In the genomic region with DNA sequence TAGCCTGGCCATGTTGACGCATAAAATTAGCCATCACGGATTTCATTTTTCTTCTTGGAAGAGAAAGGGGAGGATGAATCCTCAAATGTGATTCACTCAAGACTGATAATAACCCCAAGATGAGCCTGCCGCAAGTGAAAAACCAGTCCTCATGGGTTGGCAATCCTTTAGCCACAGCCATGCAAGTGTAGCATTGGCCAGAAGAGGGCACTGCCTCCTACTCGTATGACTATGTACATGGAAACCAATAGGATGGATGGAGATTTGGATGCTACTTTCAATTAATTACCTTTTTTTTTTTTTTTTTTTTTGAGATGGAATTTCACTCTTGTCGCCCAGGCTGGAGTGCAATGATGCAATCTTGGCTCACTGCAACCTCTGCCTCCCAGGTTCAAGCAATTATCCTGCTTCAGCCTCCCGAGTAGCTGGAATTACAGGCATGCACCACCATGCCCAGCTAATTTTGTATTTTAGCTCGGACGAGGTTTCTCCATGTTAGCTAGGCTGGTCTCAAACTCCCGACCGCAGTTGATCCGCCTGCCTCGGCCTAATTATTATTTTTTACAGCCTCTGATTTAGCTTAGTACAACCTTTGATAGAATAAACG, we compare ENCODE assay signal across 8 cellular contexts. TPM values are rescaled to one million over a fixed set of nuclear protein-coding genes. Genes with fewer than 3 reads are reported as not detected.
DNase-seq lines count a peak whose midpoint lies in the region; ATAC-seq and TF ChIP-seq lines count a peak whose summit lies in the region.
"Not testable (repeated sequence)": the region's sequence is repeated elsewhere in the genome, so short reads cannot be mapped to it uniquely, and the experiment has no call there.

No MANE protein-coding gene starts in this region.

- H4K20me1 ChIP-seq in smooth muscle cell (ENCODE audit: low read depth), result not testable (repeated sequence)

- CTCF ChIA-PET in AG04450 (lab: Charles Lee), result interaction anchor here (0.6 to 5.3 kb wide), 43 partner anchors 8 to 341 kb away, joined by 3 to 88 read pairs (median 5); no protein-coding TSS in a partner anchor

- no CpG with 5 or more reads among the region's 13 CpGs for WGBS in iPS DF 6.9 (ENCODE audit: insufficient coverage, insufficient read length)
- WGBS in smooth muscle cell (ENCODE audit: low lambda C conversion rate), result 44% methylated on average over 13 of the region's 13 CpGs

- not testable (repeated sequence) for H3K9ac ChIP-seq in smooth muscle cell (ENCODE audit: low read depth)

- not testable (repeated sequence) for H3K4me3 ChIP-seq in AG04450 (ENCODE audit: low read depth, low read length); WERI-Rb-1 (ENCODE audit: low read depth, low read length); brain microvascular endothelial cell (ENCODE audit: low read depth, low read length); iPS DF 6.9 (ENCODE audit: low read length); smooth muscle cell

- not testable (repeated sequence) for H2AFZ ChIP-seq in smooth muscle cell (ENCODE audit: low read depth)

- H3K27me3 ChIP-seq in AG04450 (ENCODE audit: control insufficient read depth, insufficient read depth, low read length); WERI-Rb-1 (ENCODE audit: insufficient read depth, low read depth, severe bottlenecking); brain microvascular endothelial cell (replicated peaks); iPS DF 6.9 (ENCODE audit: control insufficient read depth, insufficient read depth, low read length); smooth muscle cell (ENCODE audit: low read depth): not testable (repeated sequence)

- H3K9me3 ChIP-seq in AG04450 (ENCODE audit: control insufficient read depth, insufficient read depth, low read length); WERI-Rb-1 (ENCODE audit: severe bottlenecking); iPS DF 6.9 (ENCODE audit: control insufficient read depth, insufficient read depth, low read length); smooth muscle cell (replicated peaks; ENCODE audit: low read depth): not testable (repeated sequence)

- not testable (repeated sequence) for H3K4me1 ChIP-seq in iPS DF 6.9 (ENCODE audit: control insufficient read depth, insufficient read depth, low read length); smooth muscle cell (ENCODE audit: low read depth)

- H3K79me2 ChIP-seq in smooth muscle cell (ENCODE audit: low read depth), result not testable (repeated sequence)

- TF ChIP-seq CTCF in AG04450 (IDR thresholded peaks at IDR 0.05; ENCODE audit: low read depth, low read length) (peak; percentile 86), WERI-Rb-1 (IDR thresholded peaks at IDR 0.05; ENCODE audit: low read depth, low read length) (peak; percentile 84), brain microvascular endothelial cell (IDR thresholded peaks at IDR 0.05; ENCODE audit: low read depth, low read length, missing control alignments) (peak; percentile 92), smooth muscle cell (IDR thresholded peaks at IDR 0.05; ENCODE audit: borderline replicate concordance, insufficient read depth, poor library complexity, severe bottlenecking) (peak; percentile 77)

- H3K4me2 ChIP-seq in smooth muscle cell, result peak overlapping the region; percentile 9

- H3K27ac ChIP-seq in AG04450 (ENCODE audit: low read depth, low read length); WERI-Rb-1; brain microvascular endothelial cell; iPS DF 6.9 (ENCODE audit: low read length); smooth muscle cell (ENCODE audit: low read depth): not testable (repeated sequence)

- POLR2A ChIA-PET in AG04450 (lab: Yijun Ruan, JAX), result not testable (repeated sequence)

- H3F3A ChIP-seq in smooth muscle cell (ENCODE audit: low read depth), result not testable (repeated sequence)

- DNase-seq in AG04450 (ENCODE audit: low read depth, low spot score) (peak; percentile 69), NCI-H345 (lab: John Stamatoyannopoulos, UW) (peak; percentile 65), WERI-Rb-1 (peak; percentile 79), brain microvascular endothelial cell (peak; percentile 91), iPS DF 6.9 (ENCODE audit: low read depth, low spot score) (peak; percentile 76), smooth muscle cell (lab: John Stamatoyannopoulos, UW; ENCODE audit: unreplicated experiment) (peak; percentile 16)

- peak; percentile 86 for ATAC-seq in GM18867 (IDR thresholded peaks at IDR 0.05; ENCODE audit: unreplicated experiment)
- peak; percentile 88 for ATAC-seq in HG03342 (IDR thresholded peaks at IDR 0.05; ENCODE audit: unreplicated experiment)

- in situ Hi-C loops in brain microvascular endothelial cell (cut with HindIII; ENCODE audit: low pct_ligation_motif_present, low sequenced_read_pairs), result not testable (repeated sequence)

- H3K36me3 ChIP-seq in WERI-Rb-1; brain microvascular endothelial cell (replicated peaks); iPS DF 6.9 (ENCODE audit: control insufficient read depth, insufficient read depth, low read length); smooth muscle cell (ENCODE audit: low read depth): not testable (repeated sequence)

RNA-seq across cellular contexts. Expression of gene MAPK1IP1L, which starts 38.2 kb away (rescaled TPM):
- polyA plus RNA-seq in AG04450 (2011; rRNA removed) (65.3 and 86.7 TPM in 2 replicates), smooth muscle cell (89.0 and 89.7 TPM in 2 replicates)
- polyA minus RNA-seq in AG04450 (2011; rRNA and poly(A)+ RNA removed), result 210 and 277 TPM in 2 replicates
- total RNA-seq in smooth muscle cell, result 109 and 176 TPM in 2 replicates

RNA-seq across cellular contexts. Expression of gene LGALS3, which starts 39.4 kb away (rescaled TPM):
- polyA plus RNA-seq in AG04450 (2011; rRNA removed) (303 and 383 TPM in 2 replicates), smooth muscle cell (201 and 234 TPM in 2 replicates)
- polyA minus RNA-seq in AG04450 (2011; rRNA and poly(A)+ RNA removed), result 113 and 122 TPM in 2 replicates
- 166 and 170 TPM in 2 replicates for total RNA-seq in smooth muscle cell

Comparison
In these comparisons a context has a peak if more than half of its experiments do, and no peak if none do; other contexts are left out.
1. DNase-seq: peak in every context shown above with its lines; median percentile 91 in brain microvascular endothelial cell; 79 in WERI-Rb-1; 76 in iPS DF 6.9; 69 in AG04450; 65 in NCI-H345; 16 in smooth muscle cell.